Comparison of ENCODE assay signal across 27 cellular contexts in the genomic region with DNA sequence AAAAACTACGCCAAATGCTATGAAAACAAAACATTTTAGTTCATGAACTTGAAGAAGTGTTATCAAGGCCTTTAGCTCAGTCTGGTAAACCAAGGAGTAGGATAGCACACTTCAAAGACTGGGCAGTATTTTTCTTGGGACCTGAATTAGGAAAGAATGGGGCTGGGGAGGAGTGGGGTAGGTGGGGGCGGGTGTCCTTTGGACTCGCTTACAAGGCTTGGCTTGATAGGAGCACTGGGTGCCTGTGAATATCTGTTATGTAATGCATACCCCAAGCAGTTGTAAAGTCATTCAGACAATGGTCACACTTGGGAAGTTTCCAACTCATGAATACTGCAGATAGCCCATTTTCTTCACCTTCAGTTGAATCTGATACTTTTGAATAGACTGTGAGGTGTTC.
"Had no signal": no experiment of that assay in that cellular context is flagged by ENCODE, and none has a peak within 500 bp of the region (broad histone marks: within the 10 kb centered on the region; RNA-seq: fewer than 3 reads in every experiment).

No MANE protein-coding gene starts in this region.

- H3K36me3 Mint-ChIP-seq: activated naive CD8-positive, alpha-beta T cell had no signal

- H3K4me1 Mint-ChIP-seq: activated CD4-positive, alpha-beta T cell treated with anti-CD3 and anti-CD28 coated beads for 36 hours; activated CD4-positive, alpha-beta T cell treated with anti-CD3 and anti-CD28 coated beads, Interleukin-2, amount 10 ng/mL, durations not matched to agents 7 days and 5 days; activated T-helper 17 cell treated with anti-CD3 and anti-CD28 coated beads, Interleukin-2, amount 50 U/mL, for 72 hours; T-helper 17 cell had no signal

- H3K4me3 Mint-ChIP-seq: activated CD4-positive, alpha-beta T cell treated with anti-CD3 and anti-CD28 coated beads for 36 hours; activated CD4-positive, alpha-beta T cell treated with anti-CD3 and anti-CD28 coated beads, Interleukin-2, amount 10 ng/mL, durations not matched to agents 7 days and 5 days; activated CD8-positive, alpha-beta T cell treated with anti-CD3 and anti-CD28 coated beads for 36 hours; activated naive CD8-positive, alpha-beta T cell; activated T-cell treated with anti-CD3 and anti-CD28 coated beads, Interleukin-2, amount 50 U/mL, for 4 hours; activated T-helper 17 cell treated with anti-CD3 and anti-CD28 coated beads, Interleukin-2, amount 50 U/mL, for 72 hours; T-helper 17 cell; T-helper 2 cell treated with Interferon-gamma antibody and Interleukin-4, amounts not matched to agents 5 μg/mL and 100 μg/mL, for 36 hours had no signal

- DNase-seq: activated CD4-positive, alpha-beta T cell treated with anti-CD3 and anti-CD28 coated beads for 36 hours; activated CD4-positive, alpha-beta T cell treated with anti-CD3 and anti-CD28 coated beads, Interleukin-2, amount 10 ng/mL, durations not matched to agents 7 days and 5 days; activated CD4-positive, alpha-beta T cell treated with anti-CD3 and anti-CD28 coated beads, Interleukin-2, amount 50 U/mL, for 48 hours; activated CD4-positive, CD25-positive, alpha-beta regulatory T cell; activated CD4-positive, CD25-positive, alpha-beta regulatory T cell treated with anti-CD3 and anti-CD28 coated beads, Interleukin-2, amount 50 U/mL, for 72 hours; activated CD8-positive, alpha-beta memory T cell treated with anti-CD3 and anti-CD28 coated beads for 24 hours; activated CD8-positive, alpha-beta T cell treated with anti-CD3 and anti-CD28 coated beads for 36 hours; activated effector memory CD4-positive, alpha-beta T cell treated with Interleukin-2 at 50 U/mL for 16 hours; activated gamma-delta T cell treated with Interleukin-2 at 50 U/mL for 16 hours; activated naive CD4-positive, alpha-beta T cell treated with anti-CD3 and anti-CD28 coated beads, Interleukin-2, amount 50 U/mL, for 16 hours; activated naive CD4-positive, alpha-beta T cell treated with Interleukin-2 at 50 U/mL for 16 hours; activated T-cell treated with anti-CD3 and anti-CD28 coated beads, Interleukin-2, amount 50 U/mL, for 4 hours; amniotic stem cell; anterior cingulate cortex; body of pancreas; central memory CD4-positive, alpha-beta T cell; cerebellar nuclear complex; colonic mucosa; effector CD8-positive, alpha-beta T cell; esophagus squamous epithelium; foreskin melanocyte; T-helper 1 cell; T-helper 17 cell had no signal

- ATAC-seq: activated CD4-positive, alpha-beta T cell treated with anti-CD3 and anti-CD28 coated beads for 36 hours; activated CD8-positive, alpha-beta T cell treated with anti-CD3 and anti-CD28 coated beads for 36 hours; activated T-cell treated with anti-CD3 and anti-CD28 coated beads, Interleukin-2, amount 50 U/mL, for 4 hours; activated T-helper 17 cell treated with anti-CD3 and anti-CD28 coated beads, Interleukin-2, amount 50 U/mL, for 72 hours; body of pancreas; gastroesophageal sphincter; T-helper 17 cell had no signal

- H3K9me3 Mint-ChIP-seq: activated CD4-positive, alpha-beta T cell treated with anti-CD3 and anti-CD28 coated beads, Interleukin-2, amount 10 ng/mL, durations not matched to agents 7 days and 5 days; activated CD8-positive, alpha-beta T cell treated with anti-CD3 and anti-CD28 coated beads for 36 hours; activated T-cell treated with anti-CD3 and anti-CD28 coated beads, Interleukin-2, amount 50 U/mL, for 4 hours; activated T-helper 17 cell treated with anti-CD3 and anti-CD28 coated beads, Interleukin-2, amount 50 U/mL, for 72 hours; T-helper 2 cell treated with Interferon-gamma antibody and Interleukin-4, amounts not matched to agents 5 μg/mL and 100 μg/mL, for 36 hours had no signal

- H3K27ac Mint-ChIP-seq: activated CD4-positive, alpha-beta T cell treated with anti-CD3 and anti-CD28 coated beads for 36 hours; activated CD4-positive, alpha-beta T cell treated with anti-CD3 and anti-CD28 coated beads, Interleukin-2, amount 10 ng/mL, durations not matched to agents 7 days and 5 days; activated CD8-positive, alpha-beta T cell treated with anti-CD3 and anti-CD28 coated beads for 36 hours; activated naive CD8-positive, alpha-beta T cell; activated T-helper 17 cell treated with anti-CD3 and anti-CD28 coated beads, Interleukin-2, amount 50 U/mL, for 72 hours; T-helper 17 cell; T-helper 2 cell treated with Interferon-gamma antibody and Interleukin-4, amounts not matched to agents 5 μg/mL and 100 μg/mL, for 36 hours had no signal
